In genomic region chr7:8885480-8885879, GRCh38 we compare ENCODE assay signal across 10 cellular contexts.
"Had no signal": no experiment of that assay in that cellular context is flagged by ENCODE, and none has a peak within 500 bp of the region (broad histone marks: within the 10 kb centered on the region; RNA-seq: fewer than 3 reads in every experiment).

No MANE protein-coding gene starts in this region.

- FAIRE-seq: H1 had no signal

- H3K9me3 ChIP-seq: HAP-1 had no signal

- H3K4me3 ChIP-seq: GM23248, GM23338, HAP-1 had no signal

- H3K27ac Mint-ChIP-seq: GM23338, H9, HFFc6 had no signal

- H3K9ac ChIP-seq: GM23248 had no signal

- H3K4me2 ChIP-seq: GM23338 had no signal

- H2AFZ ChIP-seq: GM23248, GM23338 had no signal

- H3K4me3 Mint-ChIP-seq: GM23338, H9, HFFc6 had no signal

- ATAC-seq: GM23338, HCT116 had no signal

- H3K27ac ChIP-seq: GM23248 had no signal

- H3K36me3 ChIP-seq: HAP-1 had no signal

- DNase-seq: GM23248, GOT3, H7, H9, HCEC 1CT, HFFc6 had no signal
